ENCODE assay signal across 8 cellular contexts in genomic region chr17:76671123-76671911, GRCh38. TPM values are rescaled to one million over a fixed set of nuclear protein-coding genes. Genes with fewer than 3 reads are reported as not detected.
DNase-seq lines count a peak whose midpoint lies in the region; ATAC-seq and TF ChIP-seq lines count a peak whose summit lies in the region.

No MANE protein-coding gene starts in this region.

- peak overlapping the region; percentile 79 for H3K9ac ChIP-seq in neuronal stem cell (ENCODE audit: low read depth, low read length, poor library complexity)
- peak overlapping the region; percentile 64 to 86 (median 71) for H3K9ac ChIP-seq in subcutaneous abdominal adipose tissue (ENCODE audit: low read length in 5 of 5)

- H2BK15ac ChIP-seq in neuronal stem cell (ENCODE audit: low read length), result no peak overlapping the region

- H3K79me1 ChIP-seq in neuronal stem cell (ENCODE audit: low read depth, low read length), result no peaks in the 10 kb centered on the region

- H3K36me3 Mint-ChIP-seq in HFFc6 (ENCODE audit: low read depth), result peaks cover 16% of the 10 kb centered on the region
- H3K36me3 Mint-ChIP-seq in activated naive CD4-positive, alpha-beta T cell treated with anti-CD3 and anti-CD28 coated beads, Interleukin-2, amount 10 ng/mL, durations not matched to agents 7 days and 5 days, result peaks cover 4% of the 10 kb centered on the region

- H3K23ac ChIP-seq in neuronal stem cell (ENCODE audit: low read depth, low read length, poor library complexity), result peak overlapping the region; percentile 3

- peak overlapping the region; percentile 93 for H3K18ac ChIP-seq in neuronal stem cell (ENCODE audit: low read length)

- ATAC-seq in gastroesophageal sphincter, result peak; percentile 100

- peak overlapping the region; percentile 89 for H3K27ac Mint-ChIP-seq in HFFc6
- H3K27ac Mint-ChIP-seq in activated naive CD4-positive, alpha-beta T cell treated with anti-CD3 and anti-CD28 coated beads, Interleukin-2, amount 10 ng/mL, durations not matched to agents 7 days and 5 days, result peak overlapping the region; percentile 95

- H3K4ac ChIP-seq in neuronal stem cell (ENCODE audit: low read length), result no peak overlapping the region

- H3K4me3 Mint-ChIP-seq in HFFc6, result peak overlapping the region; percentile 95
- H3K4me3 Mint-ChIP-seq in activated naive CD4-positive, alpha-beta T cell treated with anti-CD3 and anti-CD28 coated beads, Interleukin-2, amount 10 ng/mL, durations not matched to agents 7 days and 5 days, result peak overlapping the region; percentile 92

- H3K36me3 ChIP-seq in gastroesophageal sphincter (peaks cover 0 to 27% of the 10 kb centered on the region in 2 donors), neuronal stem cell (replicated peaks in 1 of 2; ENCODE audit: control insufficient read depth in 2 of 2, insufficient read depth in 2 of 2, low read length in 2 of 2) (no peaks in the 10 kb centered on the region), subcutaneous abdominal adipose tissue (ENCODE audit: control insufficient read depth in 5 of 5, insufficient read depth in 5 of 5, low read length in 5 of 5) (peaks cover 0 to 6% (median 0%) of the 10 kb centered on the region in 5 donors)

- H3K14ac ChIP-seq in neuronal stem cell (ENCODE audit: low read length), result no peak overlapping the region

- CTCF ChIA-PET in activated naive CD4-positive, alpha-beta T cell treated with anti-CD3 and anti-CD28 coated beads, Interleukin-2, amount 10 ng/mL, durations not matched to agents 7 days and 5 days (lab: Charles Lee), result interaction anchor here (0.5 to 2.5 kb wide), 6 partner anchors 10 to 212 kb away, joined by 3 to 13 read pairs (median 5); no protein-coding TSS in a partner anchor

- TF ChIP-seq CTCF in HFFc6 (IDR thresholded peaks at IDR 0.05) (no peak), gastroesophageal sphincter (IDR thresholded peaks at IDR 0.05) (no peak)

- H3K4me1 ChIP-seq in gastroesophageal sphincter, result peaks cover 2 to 22% (median 4%) of the 10 kb centered on the region in 3 donors
- H3K4me1 ChIP-seq in neuronal stem cell (ENCODE audit: control insufficient read depth in 2 of 2, insufficient read depth in 1 of 2, low read depth in 1 of 2, low read length in 2 of 2), result peaks cover 5 to 7% of the 10 kb centered on the region in 2 donors
- peaks cover 4 to 15% (median 15%) of the 10 kb centered on the region in 5 donors for H3K4me1 ChIP-seq in subcutaneous abdominal adipose tissue (ENCODE audit: control insufficient read depth in 5 of 5, insufficient read depth in 5 of 5, low read length in 5 of 5)

- no peak overlapping the region for H4K91ac ChIP-seq in neuronal stem cell (ENCODE audit: low read depth, low read length, poor library complexity)

- DNase-seq in GM04504 (ENCODE audit: low read depth) (peak; percentile 100), HFFc6 (peak; percentile 100), NAMALWA (ENCODE audit: low spot score) (peak; percentile 100), SK-MEL-5 (ENCODE audit: low read depth, low spot score) (peak; percentile 100), neuronal stem cell (ENCODE audit: low spot score) (peak; percentile 100)
- peak; percentile 100 for DNase-seq in activated naive CD4-positive, alpha-beta T cell treated with anti-CD3 and anti-CD28 coated beads, Interleukin-2, amount 10 ng/mL, durations not matched to agents 7 days and 5 days

- no peak for TF ChIP-seq EP300 in gastroesophageal sphincter (IDR thresholded peaks at IDR 0.05)

- H3K4me1 Mint-ChIP-seq in HFFc6 (ENCODE audit: low read depth), result peaks cover 59% of the 10 kb centered on the region
- H3K4me1 Mint-ChIP-seq in activated naive CD4-positive, alpha-beta T cell treated with anti-CD3 and anti-CD28 coated beads, Interleukin-2, amount 10 ng/mL, durations not matched to agents 7 days and 5 days, result peaks cover 39% of the 10 kb centered on the region

- H3K9me3 ChIP-seq in gastroesophageal sphincter (no peaks in the 10 kb centered on the region), neuronal stem cell (replicated peaks in 1 of 2; ENCODE audit: control insufficient read depth in 2 of 2, insufficient read depth in 1 of 2, low read depth in 1 of 2, low read length in 2 of 2) (no peaks in the 10 kb centered on the region), subcutaneous abdominal adipose tissue (ENCODE audit: control insufficient read depth in 5 of 5, low read length in 5 of 5) (no peaks in the 10 kb centered on the region)

- H4K8ac ChIP-seq in neuronal stem cell (ENCODE audit: low read depth, low read length), result peak overlapping the region; percentile 55

- H3K27ac ChIP-seq in gastroesophageal sphincter, result peak overlapping the region in 3 of 4 donors; percentile 83 to 87 (median 86)
- H3K27ac ChIP-seq in neuronal stem cell (replicated peaks; ENCODE audit: low read length), result peak overlapping the region; percentile 66
- peak overlapping the region; percentile 83 for H3K27ac ChIP-seq in subcutaneous abdominal adipose tissue (ENCODE audit: low read depth, low read length)

- no peak overlapping the region for H2AK5ac ChIP-seq in neuronal stem cell (ENCODE audit: low read depth, low read length)

- H2AFZ ChIP-seq in neuronal stem cell (ENCODE audit: low read length), result peak overlapping the region; percentile 95

- TF ChIP-seq POLR2A in gastroesophageal sphincter (IDR thresholded peaks at IDR 0.05), result peak; percentile 19 to 37

- H3K27me3 ChIP-seq in gastroesophageal sphincter, result no peaks in the 10 kb centered on the region
- H3K27me3 ChIP-seq in neuronal stem cell (ENCODE audit: control insufficient read depth in 3 of 3, insufficient read depth in 3 of 3, low read depth in 1 of 3, low read length in 3 of 3), result no peaks in the 10 kb centered on the region
- H3K27me3 ChIP-seq in subcutaneous abdominal adipose tissue (ENCODE audit: control insufficient read depth in 5 of 5, insufficient read depth in 4 of 5, low read length in 5 of 5), result peaks cover 0 to 3% (median 0%) of the 10 kb centered on the region in 5 donors

- peak overlapping the region; percentile 71 for H3K4me2 ChIP-seq in neuronal stem cell (ENCODE audit: insufficient read depth, low read length, poor library complexity, severe bottlenecking)

- H3K4me3 ChIP-seq in gastroesophageal sphincter (peak overlapping the region; percentile 58 to 85), neuronal stem cell (ENCODE audit: low read length in 2 of 2) (peak overlapping the region; percentile 56 to 58), subcutaneous abdominal adipose tissue (ENCODE audit: low read depth in 1 of 5, low read length in 5 of 5) (peak overlapping the region; percentile 64 to 94 (median 82))

- no peak overlapping the region for H2BK120ac ChIP-seq in neuronal stem cell (ENCODE audit: low read depth, low read length)

- no peaks in the 10 kb centered on the region; the same call in 1 of the 2 replicates for H3K9me3 Mint-ChIP-seq in HFFc6
- H3K9me3 Mint-ChIP-seq in activated naive CD4-positive, alpha-beta T cell treated with anti-CD3 and anti-CD28 coated beads, Interleukin-2, amount 10 ng/mL, durations not matched to agents 7 days and 5 days, result peaks cover 2% of the 10 kb centered on the region

- H3K27me3 Mint-ChIP-seq in HFFc6 (ENCODE audit: insufficient read depth), result peaks cover 13% of the 10 kb centered on the region
- peaks cover 28% of the 10 kb centered on the region for H3K27me3 Mint-ChIP-seq in activated naive CD4-positive, alpha-beta T cell treated with anti-CD3 and anti-CD28 coated beads, Interleukin-2, amount 10 ng/mL, durations not matched to agents 7 days and 5 days

- in situ Hi-C loops in SK-MEL-5 (cut with HindIII; ENCODE audit: low pct_unique_long_range_greater_than_20kb, low sequenced_read_pairs), result no loop called here

- H2BK12ac ChIP-seq in neuronal stem cell (ENCODE audit: low read length), result no peak overlapping the region

- H2BK5ac ChIP-seq in neuronal stem cell (ENCODE audit: low read length), result no peak overlapping the region

- WGBS in gastroesophageal sphincter (ENCODE audit: low coverage in 1 of 2), 2 donors, result 15 to 44% methylated on average over 4 of the region's 32 CpGs
- WGBS in neuronal stem cell (ENCODE audit: extremely low coverage in 2 of 2, insufficient read length in 2 of 2, insufficient replicate concordance in 1 of 2), 2 donors, result no CpG with 5 or more reads among the region's 32 CpGs

RNA-seq across cellular contexts. Expression of gene ST6GALNAC1, which starts 27.8 kb away (rescaled TPM):
- total RNA-seq in HFFc6 (2021; fragmentation: NEBNext Ultra II Directional; extraction: Animal tissue kit (Norgen Biotek cat#: 25700)), result not detected
- total RNA-seq in SK-MEL-5 (2014; rRNA removed; shearing (Covaris generic)), result 0.79 and 1.7 TPM in 2 replicates
- polyA plus RNA-seq in SK-MEL-5 (2015; cell fraction: cytosol; rRNA removed), result 1.2 and 1.3 TPM in 2 replicates
- 2.8 and 13.7 TPM in 2 replicates for polyA plus RNA-seq in SK-MEL-5 (2015; cell fraction: nucleus; rRNA removed)
- 1 to 10 TPM in 3 of 4 donors, under 1 TPM in 1; 0.47 to 9.6 (median 3.7) TPM for total RNA-seq in gastroesophageal sphincter
- not detected for polyA plus RNA-seq in neuronal stem cell (2013, experiment 1 of 2)
- not detected for polyA plus RNA-seq in neuronal stem cell (2013, experiment 2 of 2)

RNA-seq across cellular contexts. Expression of gene MXRA7, which starts 39.4 kb away (rescaled TPM):
- total RNA-seq in HFFc6 (2021; fragmentation: NEBNext Ultra II Directional; extraction: Animal tissue kit (Norgen Biotek cat#: 25700)), result 100 to 1,000 TPM; 180 to 259 (median 192) TPM
- total RNA-seq in SK-MEL-5 (2014; rRNA removed; shearing (Covaris generic)), result 197 and 199 TPM in 2 replicates
- polyA plus RNA-seq in SK-MEL-5 (2015; cell fraction: cytosol; rRNA removed), result 219 and 242 TPM in 2 replicates
- polyA plus RNA-seq in SK-MEL-5 (2015; cell fraction: nucleus; rRNA removed), result 39.9 and 48.4 TPM in 2 replicates
- total RNA-seq in gastroesophageal sphincter, result 100 to 1,000 TPM; 333 to 451 (median 412) TPM
- polyA plus RNA-seq in neuronal stem cell (2013, experiment 1 of 2), result 91.4 TPM
- polyA plus RNA-seq in neuronal stem cell (2013, experiment 2 of 2), result 90.3 TPM

RNA-seq across cellular contexts. Expression of gene JMJD6, which starts 55.1 kb away (rescaled TPM):
- total RNA-seq in HFFc6 (2021; fragmentation: NEBNext Ultra II Directional; extraction: Animal tissue kit (Norgen Biotek cat#: 25700)), result 10 to 100 TPM; 32.9 to 44.3 (median 37.3) TPM
- total RNA-seq in SK-MEL-5 (2014; rRNA removed; shearing (Covaris generic)), result 46.1 and 48.7 TPM in 2 replicates
- polyA plus RNA-seq in SK-MEL-5 (2015; cell fraction: cytosol; rRNA removed), result 59.1 and 64.8 TPM in 2 replicates
- 66.6 and 97.1 TPM in 2 replicates for polyA plus RNA-seq in SK-MEL-5 (2015; cell fraction: nucleus; rRNA removed)
- total RNA-seq in gastroesophageal sphincter, result 10 to 100 TPM; 39.0 to 53.8 (median 47.2) TPM
- 9.1 TPM for polyA plus RNA-seq in neuronal stem cell (2013, experiment 1 of 2)
- 9.1 TPM for polyA plus RNA-seq in neuronal stem cell (2013, experiment 2 of 2)

RNA-seq across cellular contexts. Expression of gene METTL23, which starts 55.3 kb away (rescaled TPM):
- total RNA-seq in HFFc6 (2021; fragmentation: NEBNext Ultra II Directional; extraction: Animal tissue kit (Norgen Biotek cat#: 25700)), result 10 to 100 TPM; 30.1 to 32.8 (median 31.1) TPM
- 180 and 183 TPM in 2 replicates for total RNA-seq in SK-MEL-5 (2014; rRNA removed; shearing (Covaris generic))
- polyA plus RNA-seq in SK-MEL-5 (2015; cell fraction: cytosol; rRNA removed), result 171 and 186 TPM in 2 replicates
- 206 and 248 TPM in 2 replicates for polyA plus RNA-seq in SK-MEL-5 (2015; cell fraction: nucleus; rRNA removed)
- total RNA-seq in gastroesophageal sphincter, result 10 to 100 TPM; 19.2 to 52.6 (median 25.1) TPM
- polyA plus RNA-seq in neuronal stem cell (2013, experiment 1 of 2), result 29.2 TPM
- 31.8 TPM for polyA plus RNA-seq in neuronal stem cell (2013, experiment 2 of 2)

Comparison
In these comparisons a context has a peak if more than half of its experiments do, and no peak if none do; other contexts are left out.
1. Peak in every context shown above with its lines: DNase-seq, ATAC-seq, H3K4me3 ChIP-seq and H3K27ac ChIP-seq.